Comparison of ENCODE assay signal across 9 cellular contexts in the genomic region with DNA sequence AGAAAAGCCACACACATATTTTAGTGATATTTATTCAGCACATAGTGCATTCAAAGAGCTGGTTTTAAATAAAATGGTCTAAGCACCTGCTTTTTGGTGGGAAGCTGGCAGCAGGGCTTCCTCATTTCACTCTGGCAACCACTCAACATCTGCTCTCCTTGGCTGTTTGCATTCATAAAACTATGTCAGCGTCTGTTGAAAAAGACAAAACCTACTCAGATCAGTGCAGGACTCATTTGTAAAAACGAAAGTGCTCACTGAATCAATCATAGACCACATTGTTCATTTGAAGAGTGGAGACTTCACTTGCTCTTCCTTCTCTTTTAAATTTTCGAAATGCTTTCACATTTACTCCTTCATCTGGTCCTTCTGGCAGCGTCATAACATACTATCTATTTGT.
DNase-seq lines count a peak whose midpoint lies in the region; ATAC-seq lines count a peak whose summit lies in the region.
"Had no signal": no experiment of that assay in that cellular context is flagged by ENCODE, and none has a peak within 500 bp of the region (broad histone marks: within the 10 kb centered on the region; RNA-seq: fewer than 3 reads in every experiment).

No MANE protein-coding gene starts in this region.

- POLR2A ChIA-PET in activated CD4-positive, alpha-beta T cell treated with anti-CD3 and anti-CD28 coated beads for 36 hours (lab: Charles Lee), result no interaction called here

- H3K27me3 ChIP-seq in H7 (ENCODE audit: control insufficient read depth, insufficient read depth, low read length), result no peaks in the 10 kb centered on the region
- H3K27me3 ChIP-seq in MG63, result no peaks in the 10 kb centered on the region

- no peaks in the 10 kb centered on the region for H3K9me3 Mint-ChIP-seq in activated CD4-positive, alpha-beta T cell treated with anti-CD3 and anti-CD28 coated beads for 36 hours (ENCODE audit: low read depth)

- intact Hi-C loops in activated CD4-positive, alpha-beta T cell treated with anti-CD3 and anti-CD28 coated beads for 36 hours (cut with DNase I, micrococcal nuclease), result no loop called here

- CTCF ChIA-PET in activated CD4-positive, alpha-beta T cell treated with anti-CD3 and anti-CD28 coated beads for 36 hours (lab: Charles Lee), result no interaction called here

- H3K27me3 Mint-ChIP-seq in activated CD4-positive, alpha-beta T cell treated with anti-CD3 and anti-CD28 coated beads for 36 hours, result peaks cover 26% of the 10 kb centered on the region

- H3K36me3 Mint-ChIP-seq in activated CD4-positive, alpha-beta T cell treated with anti-CD3 and anti-CD28 coated beads for 36 hours (ENCODE audit: low read depth), result no peaks in the 10 kb centered on the region

- no peaks in the 10 kb centered on the region for H3K9me3 ChIP-seq in MG63

- H3K27ac Mint-ChIP-seq in activated CD4-positive, alpha-beta T cell treated with anti-CD3 and anti-CD28 coated beads for 36 hours, result no peak overlapping the region

- H3K4me3 Mint-ChIP-seq in activated CD4-positive, alpha-beta T cell treated with anti-CD3 and anti-CD28 coated beads for 36 hours, result no peak overlapping the region

- ATAC-seq in activated CD4-positive, alpha-beta T cell treated with anti-CD3 and anti-CD28 coated beads for 36 hours, result peak; percentile 94
- ATAC-seq in GM21526 (IDR thresholded peaks at IDR 0.05; ENCODE audit: low FRiP score, unreplicated experiment), result peak; percentile 88
- peak; percentile 89 for ATAC-seq in HG03342 (IDR thresholded peaks at IDR 0.05; ENCODE audit: unreplicated experiment)

- no peaks in the 10 kb centered on the region for H3K36me3 ChIP-seq in H7 (replicated peaks; ENCODE audit: control insufficient read depth, insufficient read depth, low read length)
- H3K36me3 ChIP-seq in MG63, result no peaks in the 10 kb centered on the region

- peak; percentile 22 for DNase-seq in activated CD4-positive, alpha-beta T cell treated with anti-CD3 and anti-CD28 coated beads for 36 hours
- no peak for DNase-seq in activated CD4-positive, alpha-beta T cell treated with anti-CD3 and anti-CD28 coated beads, Interleukin-2, amount 50 U/mL, for 48 hours
- peak; percentile 47 for DNase-seq in inferior parietal cortex (ENCODE audit: extremely low spot score)
- no peak for DNase-seq in HPDE6-E6E7 (ENCODE audit: extremely low spot score)
- no peak for DNase-seq in H7
- no peak for DNase-seq in MG63
- DNase-seq: NCI-H2227 treated with DMSO at 0.1 percent for 48 hours had no signal

- H3K4me3 ChIP-seq in H7 (ENCODE audit: insufficient read depth, low read depth, low read length) (no peak overlapping the region), MG63 (no peak overlapping the region)

- H3K4me1 Mint-ChIP-seq in activated CD4-positive, alpha-beta T cell treated with anti-CD3 and anti-CD28 coated beads for 36 hours, result peaks cover 9% of the 10 kb centered on the region

Comparison
In these comparisons a context has a peak if more than half of its experiments do, and no peak if none do; other contexts are left out.
1. DNase-seq: peak in activated CD4-positive, alpha-beta T cell treated with anti-CD3 and anti-CD28 coated beads for 36 hours (single experiment) and inferior parietal cortex (single experiment); none in activated CD4-positive, alpha-beta T cell treated with anti-CD3 and anti-CD28 coated beads, Interleukin-2, amount 50 U/mL, for 48 hours (0 of 2), HPDE6-E6E7 (single experiment), H7 (single experiment) and MG63 (single experiment).
2. Peak in every context shown above with its lines, with median percentiles within 50 percentile points of each other: ATAC-seq.